In genomic region chr18:49812321-49813070, GRCh38 we compare ENCODE assay signal across 2 cellular contexts.
TF ChIP-seq lines count a peak whose summit lies in the region.

No MANE protein-coding gene starts in this region.

TF ChIP-seq in IMR-90, 13 proteins besides CTCF, POLR2A, EP300 and RAD21:
- TF ChIP-seq SMC3 (IDR thresholded peaks at IDR 0.05; ENCODE audit: low read depth, low read length) (no peak), FOS (IDR thresholded peaks at IDR 0.05; ENCODE audit: low read depth, low read length) (no peak), MAFK (IDR thresholded peaks at IDR 0.05; ENCODE audit: low read depth, low read length) (no peak), USF2 (IDR thresholded peaks at IDR 0.05; ENCODE audit: low read depth, low read length) (no peak), RFX5 (IDR thresholded peaks at IDR 0.05; ENCODE audit: low read depth, low read length) (no peak), CHD1 (IDR thresholded peaks at IDR 0.05; ENCODE audit: low read depth, low read length) (no peak), RCOR1 (IDR thresholded peaks at IDR 0.05; ENCODE audit: insufficient replicate concordance, low read length) (no peak), NFE2L2 (IDR thresholded peaks at IDR 0.05; ENCODE audit: low read depth, low read length) (no peak), BHLHE40 (IDR thresholded peaks at IDR 0.05; ENCODE audit: low read depth, low read length) (no peak), MXI1 (IDR thresholded peaks at IDR 0.05; ENCODE audit: borderline replicate concordance, low read depth, low read length) (no peak), MAZ (IDR thresholded peaks at IDR 0.05; ENCODE audit: borderline replicate concordance, low read depth, low read length) (no peak), CEBPB (IDR thresholded peaks at IDR 0.05; ENCODE audit: low read depth, low read length) (no peak), ELK1 (IDR thresholded peaks at IDR 0.05; ENCODE audit: borderline replicate concordance, low read depth, low read length) (no peak)

TF ChIP-seq in HepG2, 621 proteins besides CTCF, POLR2A, EP300 and RAD21:
- TF ChIP-seq RXRA (CRISPR knock-in tag; IDR thresholded peaks at IDR 0.05) = no peak
- no peak for TF ChIP-seq ZNF251 (CRISPR knock-in tag; IDR thresholded peaks at IDR 0.05)
- TF ChIP-seq ZKSCAN8 (CRISPR knock-in tag; IDR thresholded peaks at IDR 0.05; ENCODE audit: borderline replicate concordance) = no peak
- no peak for TF ChIP-seq POGK (CRISPR knock-in tag; conservative IDR thresholded peaks at IDR 0.05)
- 0 out of 2 replicates have a peak, but pooled peaks have one; percentile 24 for TF ChIP-seq ZNF782 (CRISPR knock-in tag; IDR thresholded peaks at IDR 0.05; ENCODE audit: borderline replicate concordance)
- no peak for TF ChIP-seq NFIC (IDR thresholded peaks at IDR 0.05; ENCODE audit: low read length)
- TF ChIP-seq ZNF790 (CRISPR knock-in tag; IDR thresholded peaks at IDR 0.05; ENCODE audit: borderline replicate concordance) = peak; percentile 35; the same call in 1 of the 2 replicates
- no peak for TF ChIP-seq ARID3A (IDR thresholded peaks at IDR 0.05; ENCODE audit: low read depth, low read length)
- no peak for TF ChIP-seq AHDC1 (CRISPR knock-in tag; IDR thresholded peaks at IDR 0.05; ENCODE audit: borderline replicate concordance)
- TF ChIP-seq ZNF512 (CRISPR knock-in tag; IDR thresholded peaks at IDR 0.05) = no peak
- no peak for TF ChIP-seq NFATC3 (CRISPR knock-in tag; IDR thresholded peaks at IDR 0.05)
- no peak; the same call in 1 of the 2 replicates for TF ChIP-seq MXD3 (CRISPR knock-in tag; IDR thresholded peaks at IDR 0.05)
- TF ChIP-seq ZNF678 (CRISPR knock-in tag; IDR thresholded peaks at IDR 0.05) = 0 out of 2 replicates have a peak, but pooled peaks have one; percentile 14
- 0 out of 2 replicates have a peak, but pooled peaks have one; percentile 5 for TF ChIP-seq IRF2 (CRISPR knock-in tag; IDR thresholded peaks at IDR 0.05)
- no peak for TF ChIP-seq ZNF207 (IDR thresholded peaks at IDR 0.05; ENCODE audit: borderline replicate concordance)
- no peak for TF ChIP-seq ZNF577 (CRISPR knock-in tag; IDR thresholded peaks at IDR 0.05; ENCODE audit: borderline replicate concordance, low read depth)
- TF ChIP-seq ZNF543 (CRISPR knock-in tag; IDR thresholded peaks at IDR 0.05) = 0 out of 2 replicates have a peak, but pooled peaks have one; percentile 15
- no peak for TF ChIP-seq SRF (IDR thresholded peaks at IDR 0.05; ENCODE audit: low read depth, low read length)
- TF ChIP-seq SOX5 (CRISPR knock-in tag; IDR thresholded peaks at IDR 0.05; ENCODE audit: borderline replicate concordance) = no peak
- TF ChIP-seq ZNF784 (CRISPR knock-in tag; IDR thresholded peaks at IDR 0.05; ENCODE audit: borderline replicate concordance) = peak; percentile 3; the same call in 1 of the 2 replicates
- no peak for TF ChIP-seq NR0B2 (CRISPR knock-in tag; IDR thresholded peaks at IDR 0.05)
- 0 out of 2 replicates have a peak, but pooled peaks have one; percentile 35 for TF ChIP-seq TGIF2 (CRISPR knock-in tag; IDR thresholded peaks at IDR 0.05)
- no peak; the same call in 1 of the 2 replicates for TF ChIP-seq ZNF850 (CRISPR knock-in tag; conservative IDR thresholded peaks at IDR 0.05)
- 0 out of 2 replicates have a peak, but pooled peaks have one; percentile 7 for TF ChIP-seq ZNF318 (CRISPR knock-in tag; IDR thresholded peaks at IDR 0.05)
- no peak for TF ChIP-seq YEATS4 (CRISPR knock-in tag; IDR thresholded peaks at IDR 0.05; ENCODE audit: borderline replicate concordance)
- TF ChIP-seq PHF8 (CRISPR knock-in tag; IDR thresholded peaks at IDR 0.05) = 0 out of 2 replicates have a peak, but pooled peaks have one; percentile 37
- no peak for TF ChIP-seq ZBTB20 (CRISPR knock-in tag; IDR thresholded peaks at IDR 0.05; ENCODE audit: borderline replicate concordance, low read depth)
- TF ChIP-seq GLI4 (CRISPR knock-in tag; IDR thresholded peaks at IDR 0.05; ENCODE audit: borderline replicate concordance) = no peak
